Comparison of ENCODE assay signal across 2 cellular contexts in the genomic region with DNA sequence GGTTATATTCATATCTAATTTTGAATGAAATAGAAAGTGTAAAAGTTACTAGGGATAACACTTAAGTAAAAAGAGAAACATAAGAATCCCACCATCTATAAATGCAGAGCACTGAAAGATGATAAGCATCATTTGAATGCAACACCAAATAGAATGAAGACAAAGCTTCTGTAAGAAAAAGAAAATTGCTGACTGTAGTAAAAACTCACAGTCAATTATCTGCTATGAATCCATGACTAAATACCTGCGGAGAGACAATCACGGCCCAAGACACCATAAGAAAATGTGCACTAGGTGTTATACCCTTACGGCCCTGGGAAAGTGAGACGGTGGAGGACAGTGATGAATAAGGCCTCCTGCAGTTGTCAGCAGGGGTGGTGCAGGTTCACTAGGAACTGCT.
TF ChIP-seq lines count a peak whose summit lies in the region.

No MANE protein-coding gene starts in this region.

TF ChIP-seq in A549, 52 proteins besides CTCF, POLR2A, EP300 and RAD21:
- TF ChIP-seq ZNF302 (CRISPR knock-in tag; IDR thresholded peaks at IDR 0.05), result no peak
- TF ChIP-seq FOSL2 (IDR thresholded peaks at IDR 0.05), result no peak
- TF ChIP-seq FOSL2 (CRISPR knock-in tag; IDR thresholded peaks at IDR 0.05), result no peak
- peak; percentile 94 for TF ChIP-seq MAFK (IDR thresholded peaks at IDR 0.05; ENCODE audit: partially characterized antibody)

TF ChIP-seq in IMR-90, 13 proteins besides CTCF, POLR2A, EP300 and RAD21:
- TF ChIP-seq SMC3 (IDR thresholded peaks at IDR 0.05; ENCODE audit: low read depth, low read length) (no peak), MAFK (IDR thresholded peaks at IDR 0.05; ENCODE audit: low read depth, low read length) (peak; percentile 92), FOS (IDR thresholded peaks at IDR 0.05; ENCODE audit: low read depth, low read length) (no peak)
